23 cellular contexts compared by ENCODE assay signal in genomic region chr21:31459457-31459856, GRCh38.
DNase-seq lines count a peak whose midpoint lies in the region; ATAC-seq and TF ChIP-seq lines count a peak whose summit lies in the region.
"Had no signal": no experiment of that assay in that cellular context is flagged by ENCODE, and none has a peak within 500 bp of the region (broad histone marks: within the 10 kb centered on the region; RNA-seq: fewer than 3 reads in every experiment).

No MANE protein-coding gene starts in this region.

- no peaks in the 10 kb centered on the region for H4K20me1 ChIP-seq in PC-9 (ENCODE audit: insufficient read depth)

- POLR2A ChIA-PET in PC-9 (lab: Charles Lee; ENCODE audit: unreplicated experiment), result no interaction called here

- H3K27ac Mint-ChIP-seq in progenitor cell of endocrine pancreas, result no peak overlapping the region
- H3K27ac Mint-ChIP-seq: immature natural killer cell; natural killer cell treated with Interleukin-12 subunit alpha and Interleukin-12 subunit beta and Interleukin-15 and Interleukin-18, amount 100 ng/mL, for 72 hours; T-helper 17 cell had no signal

- H3K36me3 ChIP-seq in PC-9 (ENCODE audit: low read depth) (no peaks in the 10 kb centered on the region), body of pancreas (replicated peaks in 1 of 2; ENCODE audit: insufficient read depth in 1 of 2, low read depth in 2 of 2) (no peaks in the 10 kb centered on the region)
- H3K36me3 ChIP-seq: ascending aorta, HAP-1, upper lobe of left lung had no signal

- H3K9me3 ChIP-seq in PC-9 (ENCODE audit: insufficient read depth, low read depth) (no peaks in the 10 kb centered on the region), body of pancreas (no peaks in the 10 kb centered on the region)
- H3K9me3 ChIP-seq: ascending aorta, HAP-1, upper lobe of left lung had no signal

- H3K4me3 Mint-ChIP-seq in progenitor cell of endocrine pancreas (ENCODE audit: low read depth), result no peak overlapping the region
- H3K4me3 Mint-ChIP-seq: immature natural killer cell; natural killer cell treated with Interleukin-12 subunit alpha and Interleukin-12 subunit beta and Interleukin-15 and Interleukin-18, amount 100 ng/mL, for 72 hours; T-helper 17 cell had no signal

- no peak overlapping the region for H3K4me3 ChIP-seq in PC-9
- no peak overlapping the region for H3K4me3 ChIP-seq in body of pancreas
- H3K4me3 ChIP-seq: ascending aorta, HAP-1, lung, upper lobe of left lung had no signal

- no peak overlapping the region for H3K4me2 ChIP-seq in PC-9

- H3K27ac ChIP-seq in PC-9 (no peak overlapping the region), body of pancreas (no peak overlapping the region)
- H3K27ac ChIP-seq: ascending aorta, upper lobe of left lung had no signal

- ATAC-seq in body of pancreas, result no peak
- ATAC-seq: natural killer cell treated with Interleukin-12 subunit alpha and Interleukin-12 subunit beta and Interleukin-15 and Interleukin-18, amount 100 ng/mL, for 72 hours; T-helper 17 cell had no signal

- H3K79me2 ChIP-seq in PC-9 (ENCODE audit: low read depth), result no peaks in the 10 kb centered on the region

- no peaks in the 10 kb centered on the region for H3K27me3 Mint-ChIP-seq in progenitor cell of endocrine pancreas
- H3K27me3 Mint-ChIP-seq: natural killer cell treated with Interleukin-12 subunit alpha and Interleukin-12 subunit beta and Interleukin-15 and Interleukin-18, amount 100 ng/mL, for 72 hours; T-helper 17 cell had no signal

- TF ChIP-seq POLR2A in body of pancreas (IDR thresholded peaks at IDR 0.05), result no peak

- DNase-seq in NCI-H748 (lab: John Stamatoyannopoulos, UW; ENCODE audit: unreplicated experiment) (peak; percentile 3), NCI-H748 treated with DMSO at 0.1 percent for 48 hours (lab: John Stamatoyannopoulos, UW) (no peak), PC-9 (no peak), globus pallidus (ENCODE audit: low spot score) (peak; percentile 78), progenitor cell of endocrine pancreas (ENCODE audit: low spot score, unreplicated experiment) (no peak), LoVo (ENCODE audit: low spot score) (no peak), body of pancreas (no peak), NCI-H345 (lab: John Stamatoyannopoulos, UW) (no peak)
- DNase-seq: 8988T; activated gamma-delta T cell; cortex of kidney; DMS79; immature natural killer cell; NCI-H1694; NCI-H2227 treated with DMSO at 0.1 percent for 48 hours; Right ventricle myocardium superior; stimulated activated naive CD4-positive, alpha-beta T cell treated with Interleukin-2 at 50 U/mL for 16 hours; T-helper 17 cell; upper lobe of left lung had no signal

- intact Hi-C loops in PC-9 (cut with micrococcal nuclease; ENCODE audit: unreplicated experiment) (loop anchor here (10.0 kb wide), 1 partner anchor 115 kb away; the partner anchor contains the start of gene TIAM1), body of pancreas (cut with DNase I) (no loop called here)

- H2AFZ ChIP-seq in PC-9, result no peak overlapping the region

- WGBS in body of pancreas, 2 donors, result 79 to 85% methylated on average over 3 of the region's 3 CpGs

- H3K9me3 Mint-ChIP-seq in progenitor cell of endocrine pancreas (ENCODE audit: low read depth), result no peaks in the 10 kb centered on the region
- H3K9me3 Mint-ChIP-seq: immature natural killer cell; natural killer cell treated with Interleukin-12 subunit alpha and Interleukin-12 subunit beta and Interleukin-15 and Interleukin-18, amount 100 ng/mL, for 72 hours had no signal

- no peaks in the 10 kb centered on the region for H3K36me3 Mint-ChIP-seq in progenitor cell of endocrine pancreas (ENCODE audit: insufficient read depth)
- H3K36me3 Mint-ChIP-seq: immature natural killer cell; natural killer cell treated with Interleukin-12 subunit alpha and Interleukin-12 subunit beta and Interleukin-15 and Interleukin-18, amount 100 ng/mL, for 72 hours had no signal

- no peaks in the 10 kb centered on the region for H3K9me2 ChIP-seq in PC-9 (ENCODE audit: insufficient read depth)

- TF ChIP-seq CTCF in PC-9 (conservative IDR thresholded peaks at IDR 0.05) (peak; percentile 44; the same call in 1 of the 2 replicates), progenitor cell of endocrine pancreas (IDR thresholded peaks at IDR 0.05; ENCODE audit: unreplicated experiment) (peak; percentile 39), body of pancreas (IDR thresholded peaks at IDR 0.05) (no peak)

- H3K4me1 ChIP-seq in PC-9 (replicated peaks; ENCODE audit: insufficient read depth) (no peaks in the 10 kb centered on the region), body of pancreas (no peaks in the 10 kb centered on the region)
- H3K4me1 ChIP-seq: ascending aorta, HAP-1, upper lobe of left lung had no signal

- H3K4me1 Mint-ChIP-seq in progenitor cell of endocrine pancreas (ENCODE audit: low read depth), result peaks cover 2% of the 10 kb centered on the region

- H3K27me3 ChIP-seq in PC-9 (ENCODE audit: insufficient read depth, low read depth) (no peaks in the 10 kb centered on the region), body of pancreas (no peaks in the 10 kb centered on the region)
- H3K27me3 ChIP-seq: ascending aorta, upper lobe of left lung had no signal

- BruUV-seq in PC-9 (replicated peaks; lab: Mats Ljungman, UMichigan), result no TSS peak

- H3F3A ChIP-seq in PC-9 (ENCODE audit: insufficient read depth, low read depth), result no peaks in the 10 kb centered on the region

- CTCF ChIA-PET in PC-9 (lab: Charles Lee), result interaction anchor here (0.5 to 1.1 kb wide), 3 partner anchors 46 to 244 kb away, joined by 3 to 23 read pairs (median 13); no protein-coding TSS in a partner anchor

Comparison
In these comparisons a context has a peak if more than half of its experiments do, and no peak if none do; other contexts are left out.
1. DNase-seq: peak in NCI-H748 (single experiment) and globus pallidus (single experiment); none in NCI-H748 treated with DMSO at 0.1 percent for 48 hours (single experiment), PC-9 (0 of 2), progenitor cell of endocrine pancreas (single experiment), LoVo (single experiment), body of pancreas (0 of 4) and NCI-H345 (single experiment).
2. CTCF ChIP-seq: peak in PC-9 (single experiment) and progenitor cell of endocrine pancreas (single experiment); none in body of pancreas (0 of 7).